Comparison of ENCODE assay signal across 34 cellular contexts in genomic region chr11:24592342-24592741, GRCh38.
"Had no signal": no experiment of that assay in that cellular context is flagged by ENCODE, and none has a peak within 500 bp of the region (broad histone marks: within the 10 kb centered on the region; RNA-seq: fewer than 3 reads in every experiment).

No MANE protein-coding gene starts in this region.

- H3K4me3 ChIP-seq: ascending aorta, esophagus squamous epithelium, gastroesophageal sphincter, hepatocyte, ovary, prostate gland, skin epidermis, uterus had no signal

- DNase-seq: activated CD4-positive, alpha-beta T cell treated with anti-CD3 and anti-CD28 coated beads for 36 hours; activated CD4-positive, alpha-beta T cell treated with anti-CD3 and anti-CD28 coated beads, Interleukin-2, amount 50 U/mL, for 4 hours; activated CD4-positive, CD25-positive, alpha-beta regulatory T cell; activated CD8-positive, alpha-beta memory T cell treated with anti-CD3 and anti-CD28 coated beads for 24 hours; activated effector memory CD4-positive, alpha-beta T cell treated with Interleukin-2 at 50 U/mL for 16 hours; activated naive CD4-positive, alpha-beta T cell treated with anti-CD3 and anti-CD28 coated beads for 36 hours; activated naive CD8-positive, alpha-beta T cell treated with anti-CD3 and anti-CD28 coated beads for 36 hours; central memory CD4-positive, alpha-beta T cell; dermis blood vessel endothelial cell; effector CD4-positive, alpha-beta T cell; esophagus squamous epithelium; left colon; naive B cell; nephron progenitor cell; ovary; retina; stimulated activated CD4-positive, alpha-beta T cell treated with anti-CD3 and anti-CD28 coated beads, Interleukin-12 subunit alpha, Interleukin-12 subunit beta, amount 100 ng/mL, for 4 hours; stimulated activated CD4-positive, alpha-beta T cell treated with anti-CD3 and anti-CD28 coated beads, Interleukin-4, amount 100 ng/mL, for 24 hours; substantia nigra; T-helper 1 cell; uterus had no signal

- H3K9me3 ChIP-seq: ascending aorta, esophagus squamous epithelium, gastroesophageal sphincter, neutrophil, ovary, prostate gland, uterus had no signal

- H3K4me1 Mint-ChIP-seq: activated CD4-positive, alpha-beta T cell treated with anti-CD3 and anti-CD28 coated beads for 36 hours; activated naive CD8-positive, alpha-beta T cell treated with anti-CD3 and anti-CD28 coated beads for 36 hours; naive B cell; stimulated activated effector memory CD8-positive, alpha-beta T cell treated with anti-CD3 and anti-CD28 coated beads, Interleukin-12 subunit alpha, Interleukin-12 subunit beta, amount 100 ng/mL, for 72 hours had no signal

- H3K79me2 ChIP-seq: hepatocyte had no signal

- H3K27me3 ChIP-seq: ascending aorta, esophagus squamous epithelium, gastroesophageal sphincter, hepatocyte, neutrophil, ovary, uterus had no signal

- H3K27ac Mint-ChIP-seq: activated CD4-positive, alpha-beta T cell treated with anti-CD3 and anti-CD28 coated beads for 36 hours; activated naive CD4-positive, alpha-beta T cell treated with anti-CD3 and anti-CD28 coated beads for 36 hours; activated naive CD8-positive, alpha-beta T cell treated with anti-CD3 and anti-CD28 coated beads for 36 hours; mesothelial cell of epicardium; naive B cell; nephron progenitor cell; stimulated activated effector memory CD8-positive, alpha-beta T cell treated with anti-CD3 and anti-CD28 coated beads, Interleukin-12 subunit alpha, Interleukin-12 subunit beta, amount 100 ng/mL, for 72 hours; stimulated activated naive CD8-positive, alpha-beta T cell treated with anti-CD3 and anti-CD28 coated beads, Interleukin-15, Interleukin-2, amounts not matched to agents 100 ng/mL and 50 ng/mL, for 24 hours; T-helper 2 cell treated with Interferon-gamma antibody and Interleukin-4, amounts not matched to agents 5 μg/mL and 100 μg/mL, for 36 hours; type B pancreatic cell had no signal

- H3K36me3 Mint-ChIP-seq: activated naive CD8-positive, alpha-beta T cell treated with anti-CD3 and anti-CD28 coated beads for 36 hours; mesothelial cell of epicardium; naive B cell; stimulated activated effector memory CD8-positive, alpha-beta T cell treated with anti-CD3 and anti-CD28 coated beads, Interleukin-12 subunit alpha, Interleukin-12 subunit beta, amount 100 ng/mL, for 72 hours; type B pancreatic cell had no signal

- H3K4me3 Mint-ChIP-seq: activated CD4-positive, alpha-beta T cell treated with anti-CD3 and anti-CD28 coated beads for 36 hours; activated naive CD4-positive, alpha-beta T cell treated with anti-CD3 and anti-CD28 coated beads for 36 hours; activated naive CD8-positive, alpha-beta T cell treated with anti-CD3 and anti-CD28 coated beads for 36 hours; mesothelial cell of epicardium; naive B cell; nephron progenitor cell; stimulated activated effector memory CD8-positive, alpha-beta T cell treated with anti-CD3 and anti-CD28 coated beads, Interleukin-12 subunit alpha, Interleukin-12 subunit beta, amount 100 ng/mL, for 72 hours; stimulated activated naive CD8-positive, alpha-beta T cell treated with anti-CD3 and anti-CD28 coated beads, Interleukin-15, Interleukin-2, amounts not matched to agents 100 ng/mL and 50 ng/mL, for 24 hours; T-helper 2 cell treated with Interferon-gamma antibody and Interleukin-4, amounts not matched to agents 5 μg/mL and 100 μg/mL, for 36 hours; type B pancreatic cell had no signal

- H3K27me3 Mint-ChIP-seq: activated CD4-positive, alpha-beta T cell treated with anti-CD3 and anti-CD28 coated beads for 36 hours; activated naive CD8-positive, alpha-beta T cell treated with anti-CD3 and anti-CD28 coated beads for 36 hours; naive B cell; stimulated activated naive CD8-positive, alpha-beta T cell treated with anti-CD3 and anti-CD28 coated beads, Interleukin-15, Interleukin-2, amounts not matched to agents 100 ng/mL and 50 ng/mL, for 24 hours; type B pancreatic cell had no signal

- ATAC-seq: activated CD4-positive, alpha-beta T cell treated with anti-CD3 and anti-CD28 coated beads for 36 hours; gastroesophageal sphincter; left colon; sciatic nerve; stimulated activated effector memory CD8-positive, alpha-beta T cell treated with anti-CD3 and anti-CD28 coated beads, Interleukin-12 subunit alpha, Interleukin-12 subunit beta, amount 100 ng/mL, for 72 hours had no signal

- H3K4me2 ChIP-seq: hepatocyte had no signal

- H3K27ac ChIP-seq: ascending aorta, epithelial cell of prostate, esophagus squamous epithelium, gastroesophageal sphincter, hepatocyte, neutrophil, ovary, prostate gland, skin epidermis, uterus had no signal

- H3K9me3 Mint-ChIP-seq: activated naive CD4-positive, alpha-beta T cell treated with anti-CD3 and anti-CD28 coated beads for 36 hours; activated naive CD8-positive, alpha-beta T cell treated with anti-CD3 and anti-CD28 coated beads for 36 hours; mesothelial cell of epicardium; naive B cell; nephron progenitor cell; stimulated activated effector memory CD8-positive, alpha-beta T cell treated with anti-CD3 and anti-CD28 coated beads, Interleukin-12 subunit alpha, Interleukin-12 subunit beta, amount 100 ng/mL, for 72 hours; stimulated activated naive CD8-positive, alpha-beta T cell treated with anti-CD3 and anti-CD28 coated beads, Interleukin-15, Interleukin-2, amounts not matched to agents 100 ng/mL and 50 ng/mL, for 24 hours; type B pancreatic cell had no signal

- H3K36me3 ChIP-seq: ascending aorta, esophagus squamous epithelium, gastroesophageal sphincter, neutrophil, ovary, prostate gland, uterus had no signal

- H3K4me1 ChIP-seq: ascending aorta, gastroesophageal sphincter, prostate gland, uterus had no signal

- H2AFZ ChIP-seq: hepatocyte had no signal
